Comparison of ENCODE assay signal across 1 cellular context in genomic region chr6:123393333-123393732, GRCh38.
TF ChIP-seq lines count a peak whose summit lies in the region.

No MANE protein-coding gene starts in this region.

TF ChIP-seq in HCT116, 20 proteins besides CTCF, POLR2A, EP300 and RAD21 (continued from another document):
- TF ChIP-seq EGR1 (IDR thresholded peaks at IDR 0.05; ENCODE audit: low read depth) (no peak), POLR2AphosphoS5 (IDR thresholded peaks at IDR 0.05; ENCODE audit: low read depth, low read length) (no peak), ZFX (IDR thresholded peaks at IDR 0.05) (no peak), SP1 (IDR thresholded peaks at IDR 0.05; ENCODE audit: low read depth) (no peak), CEBPB (IDR thresholded peaks at IDR 0.05; ENCODE audit: low read depth) (no peak)
